In the genomic region with DNA sequence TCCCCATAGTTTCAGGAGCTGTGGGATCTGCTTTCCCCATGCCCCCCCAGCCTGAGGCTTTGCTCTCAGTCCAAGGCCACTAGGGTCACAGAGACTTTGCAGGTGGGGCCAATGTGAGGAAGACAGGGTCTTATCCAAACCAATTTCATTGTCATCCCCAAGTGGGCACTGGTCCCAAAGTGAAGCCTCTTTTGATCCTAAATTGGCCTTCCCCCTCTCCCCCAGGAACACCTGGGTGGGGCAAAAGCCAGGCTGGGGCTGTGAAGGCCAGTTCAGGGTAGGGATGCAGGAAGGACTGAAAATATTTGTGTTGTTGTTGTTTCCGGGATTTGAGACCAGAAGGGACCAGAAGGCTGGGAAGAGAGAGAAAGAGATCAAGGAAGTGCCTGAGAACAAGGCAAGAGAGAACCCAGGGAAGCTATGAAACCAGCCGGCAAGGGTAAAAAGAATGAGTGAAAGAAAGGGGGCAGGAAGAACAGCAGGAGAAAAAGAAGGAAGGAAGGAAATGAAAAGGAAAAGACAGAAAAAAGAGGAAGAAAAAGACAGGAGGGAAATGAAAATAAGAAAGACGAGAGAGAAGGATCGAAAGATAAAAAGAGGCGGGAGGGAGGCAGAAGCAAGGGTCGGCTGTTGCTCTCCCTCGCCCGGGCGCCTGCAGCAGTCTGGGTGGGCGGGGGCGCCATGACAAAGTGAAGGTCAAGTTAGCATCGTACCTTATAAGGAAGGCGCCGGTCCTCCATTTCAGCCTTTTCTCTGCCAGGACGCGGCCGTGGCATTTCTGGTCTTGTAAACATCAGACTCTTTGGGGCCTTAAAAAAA, we compare ENCODE assay signal across 15 cellular contexts. TPM values are rescaled to one million over a fixed set of nuclear protein-coding genes. Genes with fewer than 3 reads are reported as not detected.
DNase-seq lines count a peak whose midpoint lies in the region; ATAC-seq and TF ChIP-seq lines count a peak whose summit lies in the region.
"Had no signal": no experiment of that assay in that cellular context is flagged by ENCODE, and none has a peak within 500 bp of the region (broad histone marks: within the 10 kb centered on the region; RNA-seq: fewer than 3 reads in every experiment).

No MANE protein-coding gene starts in this region.

- H3K4me1 Mint-ChIP-seq in activated T-cell treated with anti-CD3 and anti-CD28 coated beads, Interleukin-2, amount 50 U/mL, for 72 hours (ENCODE audit: low read depth), result peaks cover 37% of the 10 kb centered on the region
- H3K4me1 Mint-ChIP-seq in activated T-cell treated with anti-CD3 and anti-CD28 coated beads, Interleukin-2, amount 50 U/mL, for 24 hours (ENCODE audit: low read depth), result peaks cover 26% of the 10 kb centered on the region
- H3K4me1 Mint-ChIP-seq in T-helper 17 cell (peaks cover 24% of the 10 kb centered on the region), osteocyte (ENCODE audit: unreplicated experiment) (peaks cover 15% of the 10 kb centered on the region)

- no peaks in the 10 kb centered on the region for H3K9me3 Mint-ChIP-seq in activated T-cell treated with anti-CD3 and anti-CD28 coated beads, Interleukin-2, amount 50 U/mL, for 72 hours
- H3K9me3 Mint-ChIP-seq in activated T-cell treated with anti-CD3 and anti-CD28 coated beads, Interleukin-2, amount 50 U/mL, for 24 hours, result no peaks in the 10 kb centered on the region
- H3K9me3 Mint-ChIP-seq in osteocyte (ENCODE audit: unreplicated experiment), result no peaks in the 10 kb centered on the region

- H3K4me3 Mint-ChIP-seq in activated T-cell treated with anti-CD3 and anti-CD28 coated beads, Interleukin-2, amount 50 U/mL, for 72 hours, result peak overlapping the region; percentile 11 to 41
- no peak overlapping the region for H3K4me3 Mint-ChIP-seq in activated T-cell treated with anti-CD3 and anti-CD28 coated beads, Interleukin-2, amount 50 U/mL, for 24 hours
- H3K4me3 Mint-ChIP-seq in T-helper 17 cell (peak overlapping the region; percentile 74), osteocyte (ENCODE audit: unreplicated experiment) (no peak overlapping the region)

- no peak overlapping the region for H2BK5ac ChIP-seq in mesendoderm (ENCODE audit: low read length)

- TF ChIP-seq CTCF in osteocyte (IDR thresholded peaks at IDR 0.05), result no peak

- H4K8ac ChIP-seq in mesendoderm (ENCODE audit: low read depth, low read length), result no peak overlapping the region

- ATAC-seq in activated T-cell treated with anti-CD3 and anti-CD28 coated beads, Interleukin-2, amount 50 U/mL, for 72 hours (replicated peaks in 1 of 2), result no peak
- ATAC-seq in T-helper 17 cell, result no peak
- no peak for ATAC-seq in GM21515 (IDR thresholded peaks at IDR 0.05; ENCODE audit: unreplicated experiment)
- no peak for ATAC-seq in GM18861 (IDR thresholded peaks at IDR 0.05; ENCODE audit: unreplicated experiment)
- ATAC-seq: HepG2 had no signal

- WGBS in mesendoderm (ENCODE audit: extremely low coverage, insufficient coverage, low lambda C conversion rate), result no CpG with 5 or more reads among the region's 17 CpGs
- 4% methylated on average over 17 of the region's 17 CpGs for WGBS in urinary bladder

- no peak overlapping the region for H2AK5ac ChIP-seq in mesendoderm (ENCODE audit: low read length)

- H3K79me1 ChIP-seq in mesendoderm (ENCODE audit: low read length), result no peaks in the 10 kb centered on the region

- H3K23ac ChIP-seq in mesendoderm (ENCODE audit: low read length), result no peak overlapping the region

- no peak overlapping the region for H2BK120ac ChIP-seq in mesendoderm (ENCODE audit: low read depth, low read length)

- H3K9me3 ChIP-seq in T-helper 17 cell (ENCODE audit: control insufficient read depth, low read length, poor library complexity, severe bottlenecking), result no peaks in the 10 kb centered on the region

- H3K4me3 ChIP-seq in mesendoderm (ENCODE audit: low read length), result no peak overlapping the region
- H3K4me3 ChIP-seq in urinary bladder (ENCODE audit: low read depth, low read length), result peak overlapping the region; percentile 9
- H3K4me3 ChIP-seq: BLaER1 treated with 17β-estradiol and CSF1 and Interleukin-3, amounts not matched to agents 10 nM and 100 nM had no signal

- H3K27me3 Mint-ChIP-seq in activated T-cell treated with anti-CD3 and anti-CD28 coated beads, Interleukin-2, amount 50 U/mL, for 72 hours (ENCODE audit: low read depth), result peaks cover 92% of the 10 kb centered on the region
- H3K27me3 Mint-ChIP-seq in activated T-cell treated with anti-CD3 and anti-CD28 coated beads, Interleukin-2, amount 50 U/mL, for 24 hours, result peaks cover 96% of the 10 kb centered on the region
- H3K27me3 Mint-ChIP-seq in T-helper 17 cell, result peaks cover 84% of the 10 kb centered on the region
- peaks cover 91% of the 10 kb centered on the region for H3K27me3 Mint-ChIP-seq in osteocyte (ENCODE audit: unreplicated experiment)

- no peaks in the 10 kb centered on the region for H3K36me3 Mint-ChIP-seq in activated T-cell treated with anti-CD3 and anti-CD28 coated beads, Interleukin-2, amount 50 U/mL, for 72 hours (ENCODE audit: insufficient read depth in 2 of 2)
- H3K36me3 Mint-ChIP-seq in activated T-cell treated with anti-CD3 and anti-CD28 coated beads, Interleukin-2, amount 50 U/mL, for 24 hours (ENCODE audit: low read depth), result no peaks in the 10 kb centered on the region
- peaks cover 15% of the 10 kb centered on the region for H3K36me3 Mint-ChIP-seq in T-helper 17 cell (ENCODE audit: low read depth)
- H3K36me3 Mint-ChIP-seq in osteocyte (ENCODE audit: unreplicated experiment), result no peaks in the 10 kb centered on the region

- H3K36me3 ChIP-seq in mesendoderm (ENCODE audit: control insufficient read depth, insufficient read depth, low read length), result no peaks in the 10 kb centered on the region
- H3K36me3 ChIP-seq in urinary bladder (ENCODE audit: insufficient read depth), result no peaks in the 10 kb centered on the region
- H3K36me3 ChIP-seq: BLaER1 treated with 17β-estradiol and CSF1 and Interleukin-3, amounts not matched to agents 10 nM and 100 nM had no signal

- H3K79me2 ChIP-seq in mesendoderm (ENCODE audit: control insufficient read depth, insufficient read depth, low read length), result no peaks in the 10 kb centered on the region

- H3K27me3 ChIP-seq in mesendoderm (ENCODE audit: insufficient read depth, low read length, poor library complexity), result peaks cover 98% of the 10 kb centered on the region

- no peak overlapping the region for H3K27ac Mint-ChIP-seq in activated T-cell treated with anti-CD3 and anti-CD28 coated beads, Interleukin-2, amount 50 U/mL, for 72 hours
- H3K27ac Mint-ChIP-seq in activated T-cell treated with anti-CD3 and anti-CD28 coated beads, Interleukin-2, amount 50 U/mL, for 24 hours, result no peak overlapping the region
- H3K27ac Mint-ChIP-seq in T-helper 17 cell (peak overlapping the region; percentile 19), osteocyte (ENCODE audit: unreplicated experiment) (no peak overlapping the region)

- H3K18ac ChIP-seq in mesendoderm (ENCODE audit: low read length), result no peak overlapping the region

- no peak overlapping the region for H2BK15ac ChIP-seq in mesendoderm (replicated peaks; ENCODE audit: low read depth)

- no peak overlapping the region for H3K9ac ChIP-seq in mesendoderm (ENCODE audit: low read length)
- H3K9ac ChIP-seq: BLaER1 treated with 17β-estradiol and CSF1 and Interleukin-3, amounts not matched to agents 10 nM and 100 nM had no signal

- no peak overlapping the region for H3K4me2 ChIP-seq in mesendoderm (ENCODE audit: low read length)

- H3K4ac ChIP-seq in mesendoderm (ENCODE audit: low read depth, low read length), result no peak overlapping the region

- H3K27ac ChIP-seq in mesendoderm (ENCODE audit: low read depth, low read length) (no peak overlapping the region), urinary bladder (ENCODE audit: low read depth) (no peak overlapping the region)
- H3K27ac ChIP-seq: BLaER1 treated with 17β-estradiol and CSF1 and Interleukin-3, amounts not matched to agents 10 nM and 100 nM had no signal

- no peak overlapping the region for H3K56ac ChIP-seq in mesendoderm (ENCODE audit: low read length)

- H3K4me1 ChIP-seq in mesendoderm (ENCODE audit: control insufficient read depth, low read depth, low read length) (no peaks in the 10 kb centered on the region), urinary bladder (ENCODE audit: insufficient read depth) (no peaks in the 10 kb centered on the region)

- no peak overlapping the region for H4K5ac ChIP-seq in mesendoderm (ENCODE audit: low read length)

- DNase-seq in activated T-cell treated with anti-CD3 and anti-CD28 coated beads, Interleukin-2, amount 50 U/mL, for 72 hours, result no peak
- DNase-seq in activated T-cell treated with anti-CD3 and anti-CD28 coated beads, Interleukin-2, amount 50 U/mL, for 24 hours, result no peak
- DNase-seq in T-helper 17 cell (no peak), mesendoderm (peak; percentile 71), osteocyte (ENCODE audit: extremely low spot score, unreplicated experiment) (no peak)
- DNase-seq: NCI-H2029; nucleus accumbens; RPMI8226; stimulated activated CD4-positive, alpha-beta T cell treated with anti-CD3 and anti-CD28 coated beads, Interleukin-2, amount 100 ng/mL, for 48 hours had no signal

RNA-seq across cellular contexts. Expression of gene HOXC11, which starts 7.5 kb away (rescaled TPM):
- not detected for total RNA-seq in activated T-cell treated with anti-CD3 and anti-CD28 coated beads, Interleukin-2, amount 50 U/mL, for 72 hours
- not detected for total RNA-seq in T-helper 17 cell
- not detected for polyA plus RNA-seq in mesendoderm (2013, experiment 1 of 2)
- polyA plus RNA-seq in mesendoderm (2013, experiment 2 of 2), result not detected
- 1.5 TPM for total RNA-seq in urinary bladder
- polyA plus RNA-seq in urinary bladder, result 1.3 TPM
- total RNA-seq in osteocyte, result not detected in 2 replicates
- total RNA-seq: endothelial cell of umbilical vein, HepG2 had no signal
- polyA plus RNA-seq: endothelial cell of umbilical vein, HepG2 had no signal

RNA-seq across cellular contexts. Expression of gene HOTAIR, which starts 9.3 kb away (rescaled TPM):
- total RNA-seq in activated T-cell treated with anti-CD3 and anti-CD28 coated beads, Interleukin-2, amount 50 U/mL, for 72 hours, result not detected
- not detected for total RNA-seq in T-helper 17 cell
- not detected for polyA plus RNA-seq in mesendoderm (2013, experiment 1 of 2)
- polyA plus RNA-seq in mesendoderm (2013, experiment 2 of 2), result not detected
- 1.1 TPM for total RNA-seq in urinary bladder
- polyA plus RNA-seq in urinary bladder, result 6.3 TPM
- not detected in 2 replicates for total RNA-seq in osteocyte
- total RNA-seq: endothelial cell of umbilical vein, HepG2 had no signal
- polyA plus RNA-seq: endothelial cell of umbilical vein, HepG2 had no signal

RNA-seq across cellular contexts. Expression of gene HOXC12, which starts 10.8 kb away (rescaled TPM):
- not detected for total RNA-seq in activated T-cell treated with anti-CD3 and anti-CD28 coated beads, Interleukin-2, amount 50 U/mL, for 72 hours
- total RNA-seq in T-helper 17 cell, result not detected
- polyA plus RNA-seq in mesendoderm (2013, experiment 1 of 2), result not detected
- not detected for polyA plus RNA-seq in mesendoderm (2013, experiment 2 of 2)
- total RNA-seq in urinary bladder, result not detected
- polyA plus RNA-seq in urinary bladder, result 0.04 TPM
- total RNA-seq in osteocyte, result not detected in 2 replicates
- total RNA-seq: endothelial cell of umbilical vein, HepG2 had no signal
- polyA plus RNA-seq: endothelial cell of umbilical vein, HepG2 had no signal

RNA-seq across cellular contexts. Expression of gene HOXC10, which starts 19.5 kb away (rescaled TPM):
- total RNA-seq in activated T-cell treated with anti-CD3 and anti-CD28 coated beads, Interleukin-2, amount 50 U/mL, for 72 hours, result not detected
- total RNA-seq in T-helper 17 cell (not detected), urinary bladder (1.6 TPM), osteocyte (not detected in 2 replicates)
- polyA plus RNA-seq in mesendoderm (2013, experiment 1 of 2), result not detected
- not detected for polyA plus RNA-seq in mesendoderm (2013, experiment 2 of 2)
- 2.8 TPM for polyA plus RNA-seq in urinary bladder
- total RNA-seq: endothelial cell of umbilical vein, HepG2 had no signal
- polyA plus RNA-seq: HepG2 had no signal

RNA-seq across cellular contexts. Expression of gene HOXC13, which starts 26.8 kb away (rescaled TPM):
- total RNA-seq in activated T-cell treated with anti-CD3 and anti-CD28 coated beads, Interleukin-2, amount 50 U/mL, for 72 hours, result not detected
- total RNA-seq in T-helper 17 cell, result not detected
- polyA plus RNA-seq in mesendoderm (2013, experiment 1 of 2), result 0.03 TPM
- polyA plus RNA-seq in mesendoderm (2013, experiment 2 of 2), result 0.03 TPM
- total RNA-seq in urinary bladder, result not detected
- polyA plus RNA-seq in urinary bladder, result 0.19 TPM
- total RNA-seq in osteocyte, result not detected in 2 replicates
- total RNA-seq: endothelial cell of umbilical vein had no signal
- polyA plus RNA-seq: endothelial cell of umbilical vein, HepG2 had no signal

Comparison
In these comparisons a context has a peak if more than half of its experiments do, and no peak if none do; other contexts are left out.
1. H3K4me3 Mint-ChIP-seq: peak in activated T-cell treated with anti-CD3 and anti-CD28 coated beads, Interleukin-2, amount 50 U/mL, for 72 hours (2 of 2) and T-helper 17 cell (single experiment); none in activated T-cell treated with anti-CD3 and anti-CD28 coated beads, Interleukin-2, amount 50 U/mL, for 24 hours (single experiment) and osteocyte (single experiment).